8 cellular contexts compared by ENCODE assay signal in the genomic region with DNA sequence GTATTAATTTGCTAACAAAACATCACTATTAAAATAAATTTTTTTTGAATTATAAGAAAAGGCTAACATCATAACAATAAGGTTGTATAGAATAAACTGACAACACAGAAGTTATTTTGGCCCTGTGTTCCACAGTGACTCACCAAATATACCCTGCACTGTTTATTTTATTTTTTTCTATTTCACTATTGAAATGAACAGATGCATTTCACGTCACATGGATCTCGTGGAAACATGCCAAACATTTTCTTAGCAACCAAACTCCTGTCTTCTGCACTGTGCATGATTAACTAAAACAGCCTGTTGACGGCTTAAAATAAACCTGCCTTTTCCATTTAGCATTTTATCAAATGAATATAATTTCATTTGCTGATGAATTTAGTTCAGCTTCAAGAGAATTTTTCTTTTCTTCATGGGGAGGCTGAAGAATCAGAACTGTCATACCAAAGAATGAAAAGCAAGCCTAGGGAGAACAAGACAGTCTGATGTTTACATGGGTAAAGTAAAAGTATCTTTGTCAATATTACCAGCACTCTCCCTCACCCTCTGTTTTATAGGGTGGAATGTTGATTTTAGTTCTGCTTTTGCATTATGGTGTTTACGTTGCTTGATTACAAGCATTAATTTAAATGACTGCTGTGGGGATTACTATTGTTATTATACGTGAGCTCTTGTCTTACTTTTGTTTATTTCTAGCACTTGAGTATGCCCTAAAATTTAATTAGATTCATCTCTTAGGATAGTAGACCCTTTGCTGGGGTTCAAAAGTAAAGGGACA.
DNase-seq lines count a peak whose midpoint lies in the region; ATAC-seq and TF ChIP-seq lines count a peak whose summit lies in the region.

No MANE protein-coding gene starts in this region.

- no peaks in the 10 kb centered on the region for H3K27me3 ChIP-seq in cardiac muscle cell
- H3K27me3 ChIP-seq in right atrium auricular region = no peaks in the 10 kb centered on the region
- H3K27me3 ChIP-seq in CD8-positive, alpha-beta memory T cell (ENCODE audit: insufficient read depth, low read length, poor library complexity, severe bottlenecking) = no peaks in the 10 kb centered on the region

- no peak overlapping the region for H3K4me3 ChIP-seq in cardiac muscle cell
- no peak overlapping the region for H3K4me3 ChIP-seq in right atrium auricular region
- H3K4me3 ChIP-seq in CD8-positive, alpha-beta memory T cell (ENCODE audit: low read length) = no peak overlapping the region

- TF ChIP-seq CTCF in cardiac muscle cell (IDR thresholded peaks at IDR 0.05; ENCODE audit: low read depth, low read length) = no peak
- no peak for TF ChIP-seq CTCF in right atrium auricular region (IDR thresholded peaks at IDR 0.05)

- peak; percentile 67 for ATAC-seq in HG03520 (IDR thresholded peaks at IDR 0.05; ENCODE audit: unreplicated experiment)

- no peak overlapping the region for H3K27ac Mint-ChIP-seq in CD8-positive, alpha-beta memory T cell

- H3K27me3 Mint-ChIP-seq in CD8-positive, alpha-beta memory T cell = peaks cover 0 to 10% of the 10 kb centered on the region in 2 donors

- no peaks in the 10 kb centered on the region for H3K4me1 Mint-ChIP-seq in CD8-positive, alpha-beta memory T cell

- POLR2A ChIA-PET in CD8-positive, alpha-beta memory T cell (lab: Charles Lee) = no interaction called here

- peak; percentile 38 to 96 for DNase-seq in cardiac muscle cell (ENCODE audit: low read depth in 1 of 2, low spot score in 1 of 2)
- DNase-seq in right atrium auricular region (ENCODE audit: low spot score) = no peak
- DNase-seq in RPMI8226 = peak; percentile 63
- DNase-seq in glomerular endothelial cell (ENCODE audit: extremely low read depth, low read depth, low spot score) = peak; percentile 99
- DNase-seq in CD8-positive, alpha-beta memory T cell = no peak
- DNase-seq in NOMO-1 treated with DMSO at 0.1 percent for 48 hours (lab: John Stamatoyannopoulos, UW; ENCODE audit: unreplicated experiment) = no peak
- DNase-seq in SW480 (ENCODE audit: low spot score) = no peak

- CTCF ChIA-PET in CD8-positive, alpha-beta memory T cell (lab: Charles Lee) = no interaction called here

- H3K9me3 ChIP-seq in cardiac muscle cell (ENCODE audit: low read depth) (no peaks in the 10 kb centered on the region), right atrium auricular region (no peaks in the 10 kb centered on the region)
- H3K9me3 ChIP-seq in CD8-positive, alpha-beta memory T cell (ENCODE audit: low read length) = no peaks in the 10 kb centered on the region

- H3K4me3 Mint-ChIP-seq in CD8-positive, alpha-beta memory T cell = no peak overlapping the region

- H3K36me3 Mint-ChIP-seq in CD8-positive, alpha-beta memory T cell = no peaks in the 10 kb centered on the region

- H3K36me3 ChIP-seq in cardiac muscle cell (no peaks in the 10 kb centered on the region), right atrium auricular region (no peaks in the 10 kb centered on the region)
- H3K36me3 ChIP-seq in CD8-positive, alpha-beta memory T cell (ENCODE audit: insufficient read depth, low read length) = no peaks in the 10 kb centered on the region

- H3K27ac ChIP-seq in cardiac muscle cell (no peak overlapping the region), right atrium auricular region (no peak overlapping the region)
- no peak overlapping the region for H3K27ac ChIP-seq in CD8-positive, alpha-beta memory T cell (ENCODE audit: low read depth, low read length)

- no peaks in the 10 kb centered on the region for H3K9me3 Mint-ChIP-seq in CD8-positive, alpha-beta memory T cell

- H3K4me1 ChIP-seq in cardiac muscle cell (ENCODE audit: low read depth) (no peaks in the 10 kb centered on the region), right atrium auricular region (peaks cover 0 to 7% of the 10 kb centered on the region in 2 donors)
- H3K4me1 ChIP-seq in CD8-positive, alpha-beta memory T cell (ENCODE audit: insufficient read depth, low read length) = no peaks in the 10 kb centered on the region

Comparison
In these comparisons a context has a peak if more than half of its experiments do, and no peak if none do; other contexts are left out.
1. DNase-seq: peak in cardiac muscle cell (2 of 2), RPMI8226 (single experiment) and glomerular endothelial cell (single experiment); none in right atrium auricular region (single experiment), CD8-positive, alpha-beta memory T cell (0 of 5), NOMO-1 treated with DMSO at 0.1 percent for 48 hours (single experiment) and SW480 (single experiment).